Comparison of ENCODE assay signal across 8 cellular contexts in genomic region chr14:49622022-49622607, GRCh38.
DNase-seq lines count a peak whose midpoint lies in the region; ATAC-seq and TF ChIP-seq lines count a peak whose summit lies in the region.

No MANE protein-coding gene starts in this region.

- H3K27ac Mint-ChIP-seq in nephron: peak overlapping the region; percentile 35 to 74 (median 47)

- no peaks in the 10 kb centered on the region for H3K27me3 Mint-ChIP-seq in nephron (ENCODE audit: low read depth)

- no peak for ATAC-seq in GM21381 (IDR thresholded peaks at IDR 0.05; ENCODE audit: unreplicated experiment)

- H3K9ac ChIP-seq in BLaER1 treated with 17β-estradiol and CSF1 and Interleukin-3, amounts not matched to agents 10 nM and 100 nM: peak overlapping the region; percentile 90 to 98 (median 95)
- H3K9ac ChIP-seq in KMS-11: peak overlapping the region; percentile 97; the same call in 1 of the 2 replicates

- H2AFZ ChIP-seq in KMS-11 (ENCODE audit: low read depth): no peak overlapping the region

- peaks cover 89% of the 10 kb centered on the region for H3K79me2 ChIP-seq in KMS-11 (ENCODE audit: insufficient read depth, low read depth)

- no peaks in the 10 kb centered on the region for H3K27me3 ChIP-seq in BLaER1 treated with 17β-estradiol and CSF1 and Interleukin-3, amounts not matched to agents 10 nM and 100 nM
- no peaks in the 10 kb centered on the region for H3K27me3 ChIP-seq in KMS-11 (ENCODE audit: insufficient read depth, low read depth)

- H3K4me3 Mint-ChIP-seq in nephron: peak overlapping the region; percentile 96 to 98 (median 98)

- peaks cover 41 to 61% (median 56%) of the 10 kb centered on the region in 10 experiments for H3K4me1 ChIP-seq in BLaER1 treated with 17β-estradiol and CSF1 and Interleukin-3, amounts not matched to agents 10 nM and 100 nM
- H3K4me1 ChIP-seq in KMS-11 (ENCODE audit: low read depth, poor library complexity, severe bottlenecking): peaks cover 36% of the 10 kb centered on the region

- H4K20me1 ChIP-seq in BLaER1 treated with 17β-estradiol and CSF1 and Interleukin-3, amounts not matched to agents 10 nM and 100 nM: peaks cover 76 to 91% (median 85%) of the 10 kb centered on the region in 11 experiments
- no peaks in the 10 kb centered on the region for H4K20me1 ChIP-seq in KMS-11 (ENCODE audit: insufficient read depth)

- H3K9me3 ChIP-seq in BLaER1 treated with 17β-estradiol and CSF1 and Interleukin-3, amounts not matched to agents 10 nM and 100 nM (replicated peaks in 1 of 11): no peaks in the 10 kb centered on the region

- H3K36me3 Mint-ChIP-seq in nephron (ENCODE audit: low read depth): peaks cover 27% of the 10 kb centered on the region

- peak overlapping the region; percentile 97 to 99 (median 98) for H3K4me2 ChIP-seq in BLaER1 treated with 17β-estradiol and CSF1 and Interleukin-3, amounts not matched to agents 10 nM and 100 nM
- peak overlapping the region; percentile 96 for H3K4me2 ChIP-seq in KMS-11

- H3K4me3 ChIP-seq in BLaER1 treated with 17β-estradiol and CSF1 and Interleukin-3, amounts not matched to agents 10 nM and 100 nM: peak overlapping the region; percentile 73 to 94 (median 86)
- H3K4me3 ChIP-seq in KMS-11 (IDR thresholded peaks at IDR 0.05; ENCODE audit: insufficient read depth, low read depth, low read length): no peak overlapping the region
- peak overlapping the region; percentile 94 for H3K4me3 ChIP-seq in choroid plexus epithelial cell (ENCODE audit: low read depth, low read length)

- H3K36me3 ChIP-seq in BLaER1 treated with 17β-estradiol and CSF1 and Interleukin-3, amounts not matched to agents 10 nM and 100 nM: peaks cover 33 to 73% (median 59%) of the 10 kb centered on the region in 11 experiments
- peaks cover 7% of the 10 kb centered on the region; the same call in 1 of the 2 replicates for H3K36me3 ChIP-seq in KMS-11 (ENCODE audit: insufficient read depth)

- peak overlapping the region in 10 of 11 experiments; percentile 92 to 98 (median 96); a peak in 13 of 22 replicates for H3K27ac ChIP-seq in BLaER1 treated with 17β-estradiol and CSF1 and Interleukin-3, amounts not matched to agents 10 nM and 100 nM
- H3K27ac ChIP-seq in KMS-11: peak overlapping the region; percentile 99

- no peak for TF ChIP-seq CTCF in KMS-11 (conservative IDR thresholded peaks at IDR 0.05; ENCODE audit: low read depth, low read length)
- no peak for TF ChIP-seq CTCF in choroid plexus epithelial cell (conservative IDR thresholded peaks at IDR 0.05; ENCODE audit: low read depth, low read length)
- no peak for TF ChIP-seq CTCF in nephron (IDR thresholded peaks at IDR 0.05; ENCODE audit: unreplicated experiment in 3 of 3)

- H3K4me1 Mint-ChIP-seq in nephron: peaks cover 37% of the 10 kb centered on the region

- no peaks in the 10 kb centered on the region for H3K9me3 Mint-ChIP-seq in nephron

- DNase-seq in choroid plexus epithelial cell (ENCODE audit: low read depth) (no peak), activated gamma-delta T cell treated with Interleukin-2 at 50 U/mL for 16 hours (no peak), retina (no peak)
- DNase-seq in activated CD4-positive, alpha-beta T cell treated with anti-CD3 and anti-CD28 coated beads for 48 hours: no peak
